In the genomic region with DNA sequence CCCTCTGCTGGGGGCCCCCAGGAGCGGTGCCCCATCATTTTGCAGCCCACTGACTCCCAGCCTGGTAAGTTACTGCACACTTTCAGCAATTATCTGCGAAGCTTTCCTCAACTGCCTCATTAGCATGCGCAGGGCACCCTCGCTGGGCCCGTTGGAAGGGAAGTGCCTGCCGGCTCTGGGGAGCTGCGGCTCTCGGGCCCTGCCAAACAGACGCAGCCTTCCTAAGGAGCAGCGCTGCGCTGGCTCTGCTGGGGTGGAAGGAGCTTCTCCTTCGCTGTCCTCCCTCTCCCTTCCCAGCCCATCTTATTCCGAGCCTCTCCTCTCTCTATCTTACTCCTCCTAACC, we compare ENCODE assay signal across 8 cellular contexts.
DNase-seq lines count a peak whose midpoint lies in the region; ATAC-seq lines count a peak whose summit lies in the region.

No MANE protein-coding gene starts in this region.

- peaks cover 0 to 24% (median 2%) of the 10 kb centered on the region in 5 donors for H3K27me3 ChIP-seq in subcutaneous abdominal adipose tissue (ENCODE audit: control insufficient read depth in 5 of 5, insufficient read depth in 4 of 5, low read length in 5 of 5)

- H3K4me1 ChIP-seq in subcutaneous abdominal adipose tissue (ENCODE audit: control insufficient read depth in 5 of 5, insufficient read depth in 5 of 5, low read length in 5 of 5): peaks cover 0 to 13% (median 11%) of the 10 kb centered on the region in 5 donors

- H3K4me1 Mint-ChIP-seq in activated T-cell treated with anti-CD3 and anti-CD28 coated beads, Interleukin-2, amount 50 U/mL, for 4 hours (ENCODE audit: low read depth): peaks cover 13% of the 10 kb centered on the region

- H3K27me3 Mint-ChIP-seq in activated T-cell treated with anti-CD3 and anti-CD28 coated beads, Interleukin-2, amount 50 U/mL, for 4 hours (ENCODE audit: low read depth): peaks cover 55% of the 10 kb centered on the region

- H3K27ac ChIP-seq in subcutaneous abdominal adipose tissue (ENCODE audit: low read depth, low read length): no peak overlapping the region

- peak; percentile 46 to 48 for ATAC-seq in activated T-cell treated with anti-CD3 and anti-CD28 coated beads, Interleukin-2, amount 50 U/mL, for 4 hours
- peak; percentile 48 for ATAC-seq in left lobe of liver
- ATAC-seq in GM18868 (IDR thresholded peaks at IDR 0.05; ENCODE audit: unreplicated experiment): no peak

- no peak for DNase-seq in activated T-cell treated with anti-CD3 and anti-CD28 coated beads, Interleukin-2, amount 50 U/mL, for 4 hours
- DNase-seq in activated T-cell treated with anti-CD3 and anti-CD28 coated beads for 4 hours (no peak), cerebellum (ENCODE audit: low spot score) (peak; percentile 70), left lobe of liver (ENCODE audit: low spot score) (no peak), ACHN (no peak), T1000 (lab: John Stamatoyannopoulos, UW) (no peak)

- no peaks in the 10 kb centered on the region for H3K9me3 Mint-ChIP-seq in activated T-cell treated with anti-CD3 and anti-CD28 coated beads, Interleukin-2, amount 50 U/mL, for 4 hours

- H3K9me3 ChIP-seq in subcutaneous abdominal adipose tissue (ENCODE audit: control insufficient read depth in 5 of 5, low read length in 5 of 5): no peaks in the 10 kb centered on the region

- peak overlapping the region; percentile 29 for H3K4me3 Mint-ChIP-seq in activated T-cell treated with anti-CD3 and anti-CD28 coated beads, Interleukin-2, amount 50 U/mL, for 4 hours

- in situ Hi-C loops in ACHN (cut with HindIII; ENCODE audit: low pct_ligation_motif_present, low pct_unique_long_range_greater_than_20kb, low sequenced_read_pairs): no loop called here

- no peak overlapping the region for H3K9ac ChIP-seq in subcutaneous abdominal adipose tissue (ENCODE audit: low read length in 5 of 5)

- peak overlapping the region; percentile 45 to 62 (median 51) for H3K4me3 ChIP-seq in subcutaneous abdominal adipose tissue (ENCODE audit: low read depth in 1 of 5, low read length in 5 of 5)

- no peaks in the 10 kb centered on the region for H3K36me3 Mint-ChIP-seq in activated T-cell treated with anti-CD3 and anti-CD28 coated beads, Interleukin-2, amount 50 U/mL, for 4 hours (ENCODE audit: insufficient read depth)

- H3K36me3 ChIP-seq in subcutaneous abdominal adipose tissue (ENCODE audit: control insufficient read depth in 5 of 5, insufficient read depth in 5 of 5, low read length in 5 of 5): no peaks in the 10 kb centered on the region
